ENCODE assay signal across 8 cellular contexts in genomic region chr11:111926505-111927391, GRCh38. TPM values are rescaled to one million over a fixed set of nuclear protein-coding genes. Genes with fewer than 3 reads are reported as not detected.
DNase-seq lines count a peak whose midpoint lies in the region; FAIRE-seq and TF ChIP-seq lines count a peak whose summit lies in the region.

No MANE protein-coding gene starts in this region.

- H3F3A ChIP-seq in MM.1S (ENCODE audit: insufficient read depth, low read length): peaks cover 7% of the 10 kb centered on the region; the same call in 1 of the 2 replicates

- no peaks in the 10 kb centered on the region for H3K79me2 ChIP-seq in MM.1S (ENCODE audit: low read length)

- WGBS in stomach, 5 donors: 0 to 1% (median 1%) methylated on average over 24 to 47 of the region's 47 CpGs

- H3K4me1 ChIP-seq in MM.1S (ENCODE audit: low read length) (peaks cover 6% of the 10 kb centered on the region), stomach (peaks cover 39 to 59% (median 50%) of the 10 kb centered on the region in 4 donors)

- H3K4me1 Mint-ChIP-seq in neural crest cell: peaks cover 26% of the 10 kb centered on the region

- H3K4me3 Mint-ChIP-seq in neural crest cell: peak overlapping the region; percentile 87

- peak overlapping the region; percentile 72 for H3K27ac ChIP-seq in MM.1S (ENCODE audit: low read length)
- H3K27ac ChIP-seq in stomach: peak overlapping the region; percentile 85 to 93 (median 91)

- no peaks in the 10 kb centered on the region for H3K9me2 ChIP-seq in MM.1S (replicated peaks; ENCODE audit: insufficient read depth, low read length)

- H3K4me2 ChIP-seq in MM.1S (ENCODE audit: low read depth, low read length): peak overlapping the region; percentile 90

- no peaks in the 10 kb centered on the region for H3K9me3 Mint-ChIP-seq in neural crest cell

- H3K27ac Mint-ChIP-seq in neural crest cell (ENCODE audit: unreplicated experiment): peak overlapping the region; percentile 96

- no peaks in the 10 kb centered on the region for H3K27me3 Mint-ChIP-seq in neural crest cell (ENCODE audit: low read depth)

- H3K36me3 ChIP-seq in MM.1S (replicated peaks; ENCODE audit: insufficient read depth, low read length) (no peaks in the 10 kb centered on the region), stomach (peaks cover 0 to 7% (median 2%) of the 10 kb centered on the region in 4 donors)

- H3K4me3 ChIP-seq in MM.1S (ENCODE audit: low read length) (peak overlapping the region; percentile 60), foreskin fibroblast (ENCODE audit: low read depth in 1 of 2, low read length in 2 of 2) (peak overlapping the region; percentile 48 to 59), stomach (peak overlapping the region; percentile 38 to 48 (median 41))

- DNase-seq in HCEC 1CT (peak; percentile 95), MM.1S (peak; percentile 97), SHP77 treated with DMSO at 0.1 percent for 48 hours (lab: John Stamatoyannopoulos, UW) (peak; percentile 96), activated gamma-delta T cell treated with Interleukin-2 at 50 U/mL for 16 hours (peak; percentile 94), foreskin fibroblast (peak; percentile 95 to 99), neural crest cell (ENCODE audit: low read depth, low spot score) (peak; percentile 91), stomach (peak; percentile 97)

- intact Hi-C loops in stomach (cut with DNase I; ENCODE audit: low total_unique reads): no loop called here

- H4K20me1 ChIP-seq in MM.1S (ENCODE audit: insufficient read depth, low read length): no peaks in the 10 kb centered on the region

- no peak for TF ChIP-seq CTCF in MM.1S (IDR thresholded peaks at IDR 0.05; ENCODE audit: low read length)
- no peak for TF ChIP-seq CTCF in foreskin fibroblast (IDR thresholded peaks at IDR 0.05; ENCODE audit: low read depth, low read length)
- TF ChIP-seq CTCF in neural crest cell (conservative IDR thresholded peaks at IDR 0.05): peak; percentile 13
- TF ChIP-seq CTCF in stomach (IDR thresholded peaks at IDR 0.05): peak in 1 of 7 experiments; percentile 15

- H2AFZ ChIP-seq in MM.1S (ENCODE audit: low read length): peak overlapping the region; percentile 82

- FAIRE-seq in G401.6 (lab: Jason Lieb, UNC): peak; percentile 95

- TF ChIP-seq POLR2A in stomach (IDR thresholded peaks at IDR 0.05): no peak

- peak overlapping the region; percentile 54 for H3K9ac ChIP-seq in MM.1S (ENCODE audit: low read length)

- no peaks in the 10 kb centered on the region for H3K9me3 ChIP-seq in MM.1S (replicated peaks; ENCODE audit: insufficient read depth, low read length)
- H3K9me3 ChIP-seq in stomach: no peaks in the 10 kb centered on the region

- no peak for TF ChIP-seq EP300 in stomach (IDR thresholded peaks at IDR 0.05)

- no peaks in the 10 kb centered on the region for H3K36me3 Mint-ChIP-seq in neural crest cell (ENCODE audit: low read depth)

- H3K27me3 ChIP-seq in MM.1S (replicated peaks; ENCODE audit: insufficient read depth, low read length) (no peaks in the 10 kb centered on the region), stomach (no peaks in the 10 kb centered on the region)

RNA-seq across cellular contexts. Expression of gene C11orf52, which starts 8.0 kb away (rescaled TPM):
- total RNA-seq in neural crest cell (not detected in 2 replicates), stomach (10 to 100 TPM in 2 of 5 donors, 1 to 10 TPM in 2, not detected in 1; 3.9 to 18.7 (median 12.5) TPM)
- 10 to 100 TPM; 28.0 to 43.4 (median 35.0) TPM for polyA plus RNA-seq in stomach

RNA-seq across cellular contexts. Expression of gene DIXDC1, which starts 10.4 kb away (rescaled TPM):
- total RNA-seq in neural crest cell (24.4 and 24.6 TPM in 2 replicates), stomach (100 to 1,000 TPM in 1 of 5 donors, 10 to 100 TPM in 4; 19.1 to 128 (median 60.4) TPM)
- 10 to 100 TPM in 2 of 3 donors, 1 to 10 TPM in 1; 6.2 to 15.6 (median 11.3) TPM for polyA plus RNA-seq in stomach

RNA-seq across cellular contexts. Expression of gene HSPB2, which starts 14.2 kb away (rescaled TPM):
- not detected in 2 replicates for total RNA-seq in neural crest cell
- under 1 TPM in 1 of 5 donors, not detected in 4; 0.37 TPM for total RNA-seq in stomach
- 1 to 10 TPM; 2.0 to 5.1 (median 4.0) TPM for polyA plus RNA-seq in stomach

RNA-seq across cellular contexts. Expression of gene CRYAB, which starts 15.2 kb away (rescaled TPM):
- total RNA-seq in neural crest cell (not detected in 2 replicates), stomach (100 to 1,000 TPM in 2 of 5 donors, 10 to 100 TPM in 3; 28.4 to 207 (median 47.3) TPM)
- polyA plus RNA-seq in stomach: 100 to 1,000 TPM in 1 of 3 donors, 10 to 100 TPM in 2; 75.6 to 122 (median 85.7) TPM

RNA-seq across cellular contexts. Expression of gene CFAP68, which starts 47.4 kb away (rescaled TPM):
- total RNA-seq in neural crest cell: 22.8 and 24.8 TPM in 2 replicates
- 10 to 100 TPM in 1 of 5 donors, 1 to 10 TPM in 3, not detected in 1; 3.9 to 51.9 (median 5.3) TPM for total RNA-seq in stomach
- 10 to 100 TPM; 40.2 to 50.7 (median 40.7) TPM for polyA plus RNA-seq in stomach

Comparison
In these comparisons a context has a peak if more than half of its experiments do, and no peak if none do; other contexts are left out.
1. Peak in every context shown above with its lines: DNase-seq, H3K4me3 ChIP-seq and H3K27ac ChIP-seq.